ENCODE assay signal across 13 cellular contexts in genomic region chr9:33107762-33108161, GRCh38. TPM values are rescaled to one million over a fixed set of nuclear protein-coding genes. Genes with fewer than 3 reads are reported as not detected.
DNase-seq lines count a peak whose midpoint lies in the region; ATAC-seq, FAIRE-seq and TF ChIP-seq lines count a peak whose summit lies in the region.
"Had no signal": no experiment of that assay in that cellular context is flagged by ENCODE, and none has a peak within 500 bp of the region (broad histone marks: within the 10 kb centered on the region; RNA-seq: fewer than 3 reads in every experiment).

No MANE protein-coding gene starts in this region.

- no TSS peak for BruUV-seq in Caco-2 (replicated peaks; lab: Mats Ljungman, UMichigan)

- peaks cover 7% of the 10 kb centered on the region; the same call in 1 of the 2 replicates for H3K4me1 ChIP-seq in Caco-2
- H3K4me1 ChIP-seq in adrenal gland (replicated peaks in 1 of 2), result peaks cover 14 to 16% of the 10 kb centered on the region in 2 donors
- peaks cover 17 to 21% of the 10 kb centered on the region in 2 donors for H3K4me1 ChIP-seq in kidney (ENCODE audit: control insufficient read depth in 1 of 2, insufficient read depth in 1 of 2, low read depth in 1 of 2, low read length in 2 of 2)
- peaks cover 5% of the 10 kb centered on the region for H3K4me1 ChIP-seq in smooth muscle cell (ENCODE audit: low read depth)
- H3K4me1 ChIP-seq: BE2C had no signal

- no peaks in the 10 kb centered on the region for H3K9me3 ChIP-seq in Caco-2
- no peaks in the 10 kb centered on the region for H3K9me3 ChIP-seq in adrenal gland (replicated peaks in 1 of 3)
- H3K9me3 ChIP-seq in kidney (ENCODE audit: control insufficient read depth in 1 of 2, low read length in 2 of 2), result no peaks in the 10 kb centered on the region
- H3K9me3 ChIP-seq in smooth muscle cell (replicated peaks; ENCODE audit: low read depth), result no peaks in the 10 kb centered on the region
- H3K9me3 ChIP-seq: BE2C, MG63 had no signal

- H3K27ac Mint-ChIP-seq in Caco-2 (ENCODE audit: unreplicated experiment), result peak overlapping the region; percentile 16

- intact Hi-C loops in Caco-2 (cut with micrococcal nuclease; ENCODE audit: unreplicated experiment) (no loop called here), adrenal gland (cut with DNase I) (loop anchor here in 1 of 2 donors (10.0 kb wide), 1 partner anchor 67 kb away; no protein-coding TSS in a partner anchor), kidney (cut with DNase I) (no loop called here)

- FAIRE-seq in kidney (lab: Jason Lieb, UNC), result no peak
- FAIRE-seq: G401.6 had no signal

- WGBS in adrenal gland, 4 donors, result 65 to 74% (median 67%) methylated on average over 5 of the region's 5 CpGs
- WGBS in smooth muscle cell (ENCODE audit: low lambda C conversion rate), result 69% methylated on average over 5 of the region's 5 CpGs

- H3K9me3 Mint-ChIP-seq in Caco-2 (ENCODE audit: unreplicated experiment), result no peaks in the 10 kb centered on the region

- H3K36me3 Mint-ChIP-seq in Caco-2 (ENCODE audit: insufficient read depth, unreplicated experiment), result peaks cover 74% of the 10 kb centered on the region

- H4K20me1 ChIP-seq in smooth muscle cell (ENCODE audit: low read depth), result no peaks in the 10 kb centered on the region

- H3K36me3 ChIP-seq in Caco-2 (ENCODE audit: control insufficient read depth, insufficient read depth, low read length) (no peaks in the 10 kb centered on the region), adrenal gland (replicated peaks in 1 of 2) (peaks cover 0 to 9% of the 10 kb centered on the region in 2 donors), kidney (ENCODE audit: control insufficient read depth in 1 of 2, insufficient read depth in 2 of 2, low read length in 2 of 2) (peaks cover 9 to 14% of the 10 kb centered on the region in 2 donors), smooth muscle cell (ENCODE audit: low read depth) (no peaks in the 10 kb centered on the region)
- H3K36me3 ChIP-seq: BE2C had no signal

- no peak for TF ChIP-seq POLR2A in adrenal gland (IDR thresholded peaks at IDR 0.05)

- H3K4me3 ChIP-seq in Caco-2 (ENCODE audit: low read depth, low read length) (no peak overlapping the region), adrenal gland (no peak overlapping the region), kidney (ENCODE audit: low read length in 2 of 2) (no peak overlapping the region), smooth muscle cell (no peak overlapping the region)
- H3K4me3 ChIP-seq: MG63 had no signal

- H3K27me3 ChIP-seq in Caco-2 (replicated peaks; ENCODE audit: control insufficient read depth, insufficient read depth, low read length), result no peaks in the 10 kb centered on the region
- no peaks in the 10 kb centered on the region for H3K27me3 ChIP-seq in adrenal gland
- H3K27me3 ChIP-seq in smooth muscle cell (ENCODE audit: low read depth), result no peaks in the 10 kb centered on the region
- H3K27me3 ChIP-seq: BE2C, MG63 had no signal

- no peaks in the 10 kb centered on the region for H3K79me2 ChIP-seq in smooth muscle cell (ENCODE audit: low read depth)

- TF ChIP-seq CTCF in Caco-2 (IDR thresholded peaks at IDR 0.05; ENCODE audit: insufficient read depth in 1 of 2, low read depth in 1 of 2, low read length in 1 of 2, severe bottlenecking in 1 of 2, unreplicated experiment in 1 of 2), result no peak
- no peak for TF ChIP-seq CTCF in adrenal gland (IDR thresholded peaks at IDR 0.05)
- TF ChIP-seq CTCF in kidney (IDR thresholded peaks at IDR 0.05; ENCODE audit: borderline replicate concordance, extremely low read depth, insufficient read depth), result no peak
- no peak for TF ChIP-seq CTCF in smooth muscle cell (IDR thresholded peaks at IDR 0.05; ENCODE audit: borderline replicate concordance, insufficient read depth, poor library complexity, severe bottlenecking)

- no peak for ATAC-seq in GM19395 (IDR thresholded peaks at IDR 0.05; ENCODE audit: unreplicated experiment)

- no peaks in the 10 kb centered on the region for H3K27me3 Mint-ChIP-seq in Caco-2 (ENCODE audit: insufficient read depth, unreplicated experiment)

- CTCF ChIA-PET in Caco-2 (lab: Charles Lee), result no interaction called here

- H3K4me2 ChIP-seq in smooth muscle cell, result peak overlapping the region; percentile 57

- no peak overlapping the region for H2AFZ ChIP-seq in smooth muscle cell (ENCODE audit: low read depth)

- H3K4me3 Mint-ChIP-seq in Caco-2 (ENCODE audit: unreplicated experiment), result no peak overlapping the region

- peaks cover 8% of the 10 kb centered on the region for H3F3A ChIP-seq in smooth muscle cell (ENCODE audit: low read depth)

- peak overlapping the region in 1 of 2 donors; percentile 22 for H3K9ac ChIP-seq in kidney (ENCODE audit: low read length in 2 of 2)
- peak overlapping the region; percentile 72 for H3K9ac ChIP-seq in smooth muscle cell (ENCODE audit: low read depth)

- POLR2A ChIA-PET in Caco-2 (lab: Charles Lee), result no interaction called here

- peaks cover 20% of the 10 kb centered on the region for H3K4me1 Mint-ChIP-seq in Caco-2 (ENCODE audit: low read depth, unreplicated experiment)

- DNase-seq in Caco-2, result no peak
- DNase-seq in adrenal gland, result peak in 2 of 7 donors; percentile 19 to 44
- DNase-seq in kidney, result no peak
- no peak for DNase-seq in smooth muscle cell (lab: John Stamatoyannopoulos, UW; ENCODE audit: unreplicated experiment)
- no peak for DNase-seq in stimulated activated CD4-positive, alpha-beta T cell treated with anti-CD3 and anti-CD28 coated beads, Interleukin-4, amount 100 ng/mL, for 24 hours
- no peak for DNase-seq in DMS114 treated with DMSO at 0.1 percent for 48 hours (lab: John Stamatoyannopoulos, UW; ENCODE audit: unreplicated experiment)
- no peak for DNase-seq in NOMO-1 (lab: John Stamatoyannopoulos, UW; ENCODE audit: unreplicated experiment in 2 of 2)
- DNase-seq: RPMI8226 had no signal

- H3K27ac ChIP-seq in adrenal gland (peak overlapping the region in 4 of 5 donors; percentile 56 to 86 (median 62)), kidney (ENCODE audit: low read depth in 2 of 2, low read length in 2 of 2) (peak overlapping the region; percentile 68 to 71), smooth muscle cell (ENCODE audit: low read depth) (peak overlapping the region; percentile 94)
- H3K27ac ChIP-seq: HL-60 had no signal

RNA-seq across cellular contexts. Expression of gene SMU1, which starts 31.3 kb away (rescaled TPM):
- total RNA-seq in Caco-2 (2022), result 23.6 TPM in 2 replicates
- total RNA-seq in adrenal gland, result 10 to 100 TPM; 15.0 to 23.5 (median 21.5) TPM
- 10 to 100 TPM in 1 of 3 donors, 1 to 10 TPM in 2; 6.9 to 23.3 (median 8.0) TPM for polyA plus RNA-seq in adrenal gland
- 22.0 TPM for total RNA-seq in kidney
- polyA plus RNA-seq in kidney (ENCODE audit: insufficient read depth, low read depth, low replicate concordance), result 12.8 TPM
- total RNA-seq in smooth muscle cell, result 17.4 and 18.8 TPM in 2 replicates
- polyA plus RNA-seq in smooth muscle cell, result 13.7 and 15.1 TPM in 2 replicates

RNA-seq across cellular contexts. Expression of gene B4GALT1, which starts 59.4 kb away (rescaled TPM):
- total RNA-seq in Caco-2 (2022), result 104 and 121 TPM in 2 replicates
- total RNA-seq in adrenal gland, result 100 to 1,000 TPM in 1 of 8 donors, 10 to 100 TPM in 7; 44.5 to 117 (median 70.1) TPM
- polyA plus RNA-seq in adrenal gland, result 10 to 100 TPM; 18.7 to 70.5 (median 21.9) TPM
- total RNA-seq in kidney, result 163 TPM
- polyA plus RNA-seq in kidney (ENCODE audit: insufficient read depth, low read depth, low replicate concordance), result 33.0 TPM
- total RNA-seq in smooth muscle cell, result 46.9 and 56.3 TPM in 2 replicates
- 49.2 and 49.3 TPM in 2 replicates for polyA plus RNA-seq in smooth muscle cell
